9 cellular contexts compared by ENCODE assay signal in the genomic region with DNA sequence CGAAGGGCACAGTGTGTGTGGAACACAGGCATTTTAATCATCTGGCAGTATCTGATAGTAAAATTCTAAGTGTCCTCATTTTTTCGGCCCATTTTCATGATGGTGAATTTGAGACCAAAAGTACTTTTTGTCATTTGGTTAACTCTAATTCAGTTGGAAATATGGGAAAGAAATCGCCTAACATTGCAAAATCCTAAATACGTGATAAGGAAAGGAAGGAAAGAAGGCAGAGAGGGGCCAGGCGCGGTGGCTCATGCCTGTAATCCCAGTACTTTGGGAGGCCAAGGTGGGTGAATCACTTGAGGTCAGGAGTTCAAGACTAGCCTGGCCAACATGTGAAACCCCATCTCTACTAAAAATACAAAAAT. TPM values are rescaled to one million over a fixed set of nuclear protein-coding genes. Genes with fewer than 3 reads are reported as not detected.
DNase-seq lines count a peak whose midpoint lies in the region; ATAC-seq and TF ChIP-seq lines count a peak whose summit lies in the region.
"Not testable (repeated sequence)": the region's sequence is repeated elsewhere in the genome, so short reads cannot be mapped to it uniquely, and the experiment has no call there.
"Had no signal": no experiment of that assay in that cellular context is flagged by ENCODE, and none has a peak within 500 bp of the region (broad histone marks: within the 10 kb centered on the region; RNA-seq: fewer than 3 reads in every experiment).

No MANE protein-coding gene starts in this region.

- H3K27me3 ChIP-seq in CD8-positive, alpha-beta T cell (ENCODE audit: insufficient read depth, low read length); left ventricle myocardium inferior (ENCODE audit: low read depth); muscle layer of colon (ENCODE audit: control insufficient read depth in 1 of 2, insufficient read depth in 2 of 2, low read length in 2 of 2); gastrocnemius medialis; thymus (ENCODE audit: control insufficient read depth, insufficient read depth): not testable (repeated sequence)

- intact Hi-C loops in CD8-positive, alpha-beta T cell (cut with DNase I, micrococcal nuclease); activated B cell treated with CpG ODN at 0.5 μM for 24 hours (cut with micrococcal nuclease); left ventricle myocardium inferior (cut with micrococcal nuclease): not testable (repeated sequence)
- intact Hi-C loops in dendritic cell treated with granulocyte-macrophage colony-stimulating factor and Interleukin-4, amounts not matched to agents 40 ng/mL and 50 ng/mL, for 4 days (cut with micrococcal nuclease), result loop anchor here (5.0 kb wide), 1 partner anchor 177 kb away; no protein-coding TSS in a partner anchor
- intact Hi-C loops in gastrocnemius medialis (cut with DNase I; ENCODE audit: low total_unique reads), result loop anchor here (2.0 kb wide), 1 partner anchor 29 kb away; no protein-coding TSS in a partner anchor

- in situ Hi-C loops in gastrocnemius medialis (cut with MboI; ENCODE audit: low sequenced_read_pairs in 4 of 4), result not testable (repeated sequence)

- 87% methylated on average over 6 of the region's 6 CpGs for WGBS in thymus

- H3K36me3 ChIP-seq in CD8-positive, alpha-beta T cell (ENCODE audit: insufficient read depth, low read length); thymus (ENCODE audit: control insufficient read depth, insufficient read depth): not testable (repeated sequence)
- peaks cover 33% of the 10 kb centered on the region for H3K36me3 ChIP-seq in left ventricle myocardium inferior
- H3K36me3 ChIP-seq in muscle layer of colon (ENCODE audit: insufficient read depth, low read length), result peaks cover 26% of the 10 kb centered on the region
- H3K36me3 ChIP-seq in gastrocnemius medialis, result peaks cover 0 to 14% of the 10 kb centered on the region in 2 donors

- POLR2A ChIA-PET in CD8-positive, alpha-beta T cell (lab: Charles Lee); activated B cell treated with CpG ODN at 0.5 μM for 24 hours (lab: Charles Lee): not testable (repeated sequence)
- POLR2A ChIA-PET in activated naive CD8-positive, alpha-beta T cell treated with anti-CD3 and anti-CD28 coated beads, Interleukin-2, amount 10 ng/mL, durations not matched to agents 7 days and 5 days (lab: Charles Lee), result interaction anchor here (1.3 kb wide), 1 partner anchor 13 kb away, joined by 3 read pairs; a partner anchor contains a TSS

- peak; percentile 14 to 46 for TF ChIP-seq POLR2A in gastrocnemius medialis (IDR thresholded peaks at IDR 0.05)

- H3K9ac ChIP-seq in muscle layer of colon (ENCODE audit: low read length), result not testable (repeated sequence)

- TF ChIP-seq CTCF in CD8-positive, alpha-beta T cell (IDR thresholded peaks at IDR 0.05); activated B cell treated with CpG ODN at 0.5 μM for 24 hours (IDR thresholded peaks at IDR 0.05); left ventricle myocardium inferior (IDR thresholded peaks at IDR 0.05; ENCODE audit: borderline replicate concordance); gastrocnemius medialis (IDR thresholded peaks at IDR 0.05 in 4 of 5, conservative IDR thresholded peaks at IDR 0.05 in 1 of 5): not testable (repeated sequence)

- H3K4me3 Mint-ChIP-seq in CD8-positive, alpha-beta T cell, result peak overlapping the region; percentile 86
- peak overlapping the region; percentile 67 for H3K4me3 Mint-ChIP-seq in activated B cell treated with CpG ODN at 0.5 μM for 24 hours
- peak overlapping the region; percentile 71 for H3K4me3 Mint-ChIP-seq in activated naive CD8-positive, alpha-beta T cell treated with anti-CD3 and anti-CD28 coated beads, Interleukin-2, amount 10 ng/mL, durations not matched to agents 7 days and 5 days
- peak overlapping the region; percentile 73 for H3K4me3 Mint-ChIP-seq in dendritic cell treated with granulocyte-macrophage colony-stimulating factor and Interleukin-4, amounts not matched to agents 40 ng/mL and 50 ng/mL, for 4 days

- not testable (repeated sequence) for H3K27ac ChIP-seq in CD8-positive, alpha-beta T cell (ENCODE audit: low read depth, low read length)
- H3K27ac ChIP-seq in left ventricle myocardium inferior (replicated peaks), result peak overlapping the region; percentile 86
- H3K27ac ChIP-seq in muscle layer of colon (ENCODE audit: low read depth, low read length), result peak overlapping the region; percentile 56
- peak overlapping the region; percentile 74 to 86 (median 84) for H3K27ac ChIP-seq in gastrocnemius medialis
- peak overlapping the region; percentile 38 for H3K27ac ChIP-seq in thymus (ENCODE audit: low read depth)

- not testable (repeated sequence) for H3K9me3 Mint-ChIP-seq in CD8-positive, alpha-beta T cell; activated B cell treated with CpG ODN at 0.5 μM for 24 hours; activated naive CD8-positive, alpha-beta T cell treated with anti-CD3 and anti-CD28 coated beads, Interleukin-2, amount 10 ng/mL, durations not matched to agents 7 days and 5 days; dendritic cell treated with granulocyte-macrophage colony-stimulating factor and Interleukin-4, amounts not matched to agents 40 ng/mL and 50 ng/mL, for 4 days

- not testable (repeated sequence) for H3K9me3 ChIP-seq in CD8-positive, alpha-beta T cell (ENCODE audit: low read length); left ventricle myocardium inferior (replicated peaks); muscle layer of colon (ENCODE audit: low read length); gastrocnemius medialis; thymus (ENCODE audit: control insufficient read depth)

- ATAC-seq in CD8-positive, alpha-beta T cell; activated B cell treated with CpG ODN at 0.5 μM for 24 hours (ENCODE audit: low read depth); activated naive CD8-positive, alpha-beta T cell treated with anti-CD3 and anti-CD28 coated beads, Interleukin-2, amount 10 ng/mL, durations not matched to agents 7 days and 5 days (ENCODE audit: low read depth); gastrocnemius medialis: not testable (repeated sequence)

- H3K27ac Mint-ChIP-seq in CD8-positive, alpha-beta T cell; activated B cell treated with CpG ODN at 0.5 μM for 24 hours; activated naive CD8-positive, alpha-beta T cell treated with anti-CD3 and anti-CD28 coated beads, Interleukin-2, amount 10 ng/mL, durations not matched to agents 7 days and 5 days: not testable (repeated sequence)
- H3K27ac Mint-ChIP-seq in dendritic cell treated with granulocyte-macrophage colony-stimulating factor and Interleukin-4, amounts not matched to agents 40 ng/mL and 50 ng/mL, for 4 days, result peak overlapping the region; percentile 93

- CTCF ChIA-PET in CD8-positive, alpha-beta T cell (lab: Charles Lee); activated B cell treated with CpG ODN at 0.5 μM for 24 hours (lab: Charles Lee): not testable (repeated sequence)

- DNase-seq in CD8-positive, alpha-beta T cell; activated B cell treated with CpG ODN at 0.5 μM for 24 hours; activated naive CD8-positive, alpha-beta T cell treated with anti-CD3 and anti-CD28 coated beads, Interleukin-2, amount 10 ng/mL, durations not matched to agents 7 days and 5 days; left ventricle myocardium inferior: not testable (repeated sequence)
- peak in 1 of 2 donors; percentile 46 for DNase-seq in gastrocnemius medialis

- H3K4me1 ChIP-seq in CD8-positive, alpha-beta T cell (ENCODE audit: insufficient read depth, low read length); thymus (ENCODE audit: control insufficient read depth, insufficient read depth, low read length): not testable (repeated sequence)
- peaks cover 53% of the 10 kb centered on the region for H3K4me1 ChIP-seq in left ventricle myocardium inferior
- peaks cover 40% of the 10 kb centered on the region for H3K4me1 ChIP-seq in muscle layer of colon (ENCODE audit: insufficient read depth, low read length)
- peaks cover 31 to 41% of the 10 kb centered on the region in 2 donors for H3K4me1 ChIP-seq in gastrocnemius medialis

- H3K36me3 Mint-ChIP-seq in CD8-positive, alpha-beta T cell; activated B cell treated with CpG ODN at 0.5 μM for 24 hours (ENCODE audit: low read depth); activated naive CD8-positive, alpha-beta T cell treated with anti-CD3 and anti-CD28 coated beads, Interleukin-2, amount 10 ng/mL, durations not matched to agents 7 days and 5 days: not testable (repeated sequence)
- peaks cover 43% of the 10 kb centered on the region for H3K36me3 Mint-ChIP-seq in dendritic cell treated with granulocyte-macrophage colony-stimulating factor and Interleukin-4, amounts not matched to agents 40 ng/mL and 50 ng/mL, for 4 days (ENCODE audit: low read depth)

- H3K4me1 Mint-ChIP-seq in CD8-positive, alpha-beta T cell (ENCODE audit: low read depth), result peaks cover 16% of the 10 kb centered on the region
- peaks cover 17% of the 10 kb centered on the region for H3K4me1 Mint-ChIP-seq in activated B cell treated with CpG ODN at 0.5 μM for 24 hours
- peaks cover 14% of the 10 kb centered on the region for H3K4me1 Mint-ChIP-seq in activated naive CD8-positive, alpha-beta T cell treated with anti-CD3 and anti-CD28 coated beads, Interleukin-2, amount 10 ng/mL, durations not matched to agents 7 days and 5 days
- peaks cover 87% of the 10 kb centered on the region for H3K4me1 Mint-ChIP-seq in dendritic cell treated with granulocyte-macrophage colony-stimulating factor and Interleukin-4, amounts not matched to agents 40 ng/mL and 50 ng/mL, for 4 days (ENCODE audit: low read depth)

- H3K4me3 ChIP-seq in CD8-positive, alpha-beta T cell (ENCODE audit: low read depth, low read length); thymus (ENCODE audit: low read length): not testable (repeated sequence)
- H3K4me3 ChIP-seq in left ventricle myocardium inferior (peak overlapping the region; percentile 49), muscle layer of colon (ENCODE audit: low read depth in 1 of 2, low read length in 2 of 2) (peak overlapping the region in 1 of 2 donors; percentile 46), gastrocnemius medialis (peak overlapping the region; percentile 25 to 50 (median 34))

- H3K27me3 Mint-ChIP-seq in CD8-positive, alpha-beta T cell (ENCODE audit: low read depth), result peaks cover 49% of the 10 kb centered on the region
- H3K27me3 Mint-ChIP-seq in activated B cell treated with CpG ODN at 0.5 μM for 24 hours, result peaks cover 37% of the 10 kb centered on the region
- H3K27me3 Mint-ChIP-seq in activated naive CD8-positive, alpha-beta T cell treated with anti-CD3 and anti-CD28 coated beads, Interleukin-2, amount 10 ng/mL, durations not matched to agents 7 days and 5 days, result peaks cover 38% of the 10 kb centered on the region
- not testable (repeated sequence) for H3K27me3 Mint-ChIP-seq in dendritic cell treated with granulocyte-macrophage colony-stimulating factor and Interleukin-4, amounts not matched to agents 40 ng/mL and 50 ng/mL, for 4 days

RNA-seq across cellular contexts. Expression of a gene that starts 13.2 kb away (rescaled TPM):
- total RNA-seq in CD8-positive, alpha-beta T cell, result 10 to 100 TPM; 32.9 to 33.2 TPM
- total RNA-seq in activated B cell treated with CpG ODN at 0.5 μM for 24 hours (44.8 and 47.6 TPM in 2 replicates), left ventricle myocardium inferior (67.5 TPM), gastrocnemius medialis (10 to 100 TPM; 45.5 to 73.2 (median 61.5) TPM)
- total RNA-seq in activated naive CD8-positive, alpha-beta T cell treated with anti-CD3 and anti-CD28 coated beads, Interleukin-2, amount 10 ng/mL, durations not matched to agents 7 days and 5 days, result 10 to 100 TPM; 40.1 to 42.7 TPM
- 105 TPM for polyA plus RNA-seq in thymus

RNA-seq across cellular contexts. Expression of a gene that starts 48.3 kb away (rescaled TPM):
- 10 to 100 TPM; 34.1 to 39.7 TPM for total RNA-seq in CD8-positive, alpha-beta T cell
- 21.3 and 22.3 TPM in 2 replicates for total RNA-seq in activated B cell treated with CpG ODN at 0.5 μM for 24 hours
- 10 to 100 TPM; 23.2 to 25.1 TPM for total RNA-seq in activated naive CD8-positive, alpha-beta T cell treated with anti-CD3 and anti-CD28 coated beads, Interleukin-2, amount 10 ng/mL, durations not matched to agents 7 days and 5 days
- total RNA-seq in left ventricle myocardium inferior, result 18.0 TPM
- total RNA-seq in gastrocnemius medialis, result 10 to 100 TPM; 32.2 to 45.3 (median 39.2) TPM
- 27.7 TPM for polyA plus RNA-seq in thymus

RNA-seq across cellular contexts. Expression of a gene that starts 48.4 kb away (rescaled TPM):
- total RNA-seq in CD8-positive, alpha-beta T cell, result not detected
- total RNA-seq in activated B cell treated with CpG ODN at 0.5 μM for 24 hours (not detected in 2 replicates), left ventricle myocardium inferior (54.8 TPM), gastrocnemius medialis (10 to 100 TPM; 17.1 to 94.8 (median 41.4) TPM)
- not detected for total RNA-seq in activated naive CD8-positive, alpha-beta T cell treated with anti-CD3 and anti-CD28 coated beads, Interleukin-2, amount 10 ng/mL, durations not matched to agents 7 days and 5 days
- 0.23 TPM for polyA plus RNA-seq in thymus
- total RNA-seq: epithelial cell of proximal tubule had no signal

Comparison
In these comparisons a context has a peak if more than half of its experiments do, and no peak if none do; other contexts are left out.
1. RNA of a gene that starts 48.4 kb away (total RNA-seq): 54.8 TPM in left ventricle myocardium inferior (single experiment) and 17.1 to 94.8 TPM in gastrocnemius medialis; not detected in activated B cell treated with CpG ODN at 0.5 μM for 24 hours, not detected in CD8-positive, alpha-beta T cell and not detected in activated naive CD8-positive, alpha-beta T cell treated with anti-CD3 and anti-CD28 coated beads, Interleukin-2, amount 10 ng/mL, durations not matched to agents 7 days and 5 days; every median in the first group is over 10 times any median in the second.
2. Peak in every context shown above with its lines, with median percentiles within 50 percentile points of each other: H3K4me3 Mint-ChIP-seq.